Comparison of ENCODE assay signal across 1 cellular context in the genomic region with DNA sequence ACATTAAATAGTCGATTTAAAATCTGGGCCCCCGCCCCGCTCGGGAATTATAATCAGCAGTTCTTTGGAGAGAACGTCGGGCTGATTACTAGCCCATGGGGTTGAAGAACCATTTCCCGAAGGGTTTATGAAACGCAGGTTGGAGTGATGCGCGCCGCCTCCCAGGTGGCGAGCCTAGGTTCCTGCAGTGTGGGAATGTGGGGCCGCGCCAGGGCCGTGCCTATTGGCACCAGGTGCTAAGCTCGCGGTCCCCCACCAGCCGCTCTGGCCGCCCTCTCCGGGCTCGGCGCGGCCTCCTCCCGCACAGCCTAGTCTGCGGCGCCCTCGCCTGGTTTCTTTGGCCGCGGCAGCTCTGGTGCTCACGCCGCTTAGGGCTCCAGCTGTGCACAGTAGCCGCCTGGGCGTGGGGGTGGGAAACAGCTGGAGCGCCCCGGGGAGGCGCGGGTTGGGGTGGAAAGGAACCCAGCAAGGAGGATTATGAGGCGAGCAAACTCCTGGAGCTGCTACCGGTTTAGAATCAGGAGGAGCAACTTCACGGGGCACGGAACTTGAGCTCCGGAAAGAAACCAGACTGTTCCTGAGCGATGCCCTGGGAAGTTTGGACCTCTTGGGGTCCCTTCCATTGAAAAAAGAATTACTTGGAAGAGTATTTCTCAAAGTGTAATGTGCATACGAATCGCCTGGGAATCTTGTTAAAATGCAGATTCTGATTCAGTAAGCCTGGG.
TF ChIP-seq lines count a peak whose summit lies in the region.

No MANE protein-coding gene starts in this region.

TF ChIP-seq in K562, 482 proteins besides CTCF, POLR2A, EP300 and RAD21 (continued from another document and continues in another):
- TF ChIP-seq, protein P1, sequence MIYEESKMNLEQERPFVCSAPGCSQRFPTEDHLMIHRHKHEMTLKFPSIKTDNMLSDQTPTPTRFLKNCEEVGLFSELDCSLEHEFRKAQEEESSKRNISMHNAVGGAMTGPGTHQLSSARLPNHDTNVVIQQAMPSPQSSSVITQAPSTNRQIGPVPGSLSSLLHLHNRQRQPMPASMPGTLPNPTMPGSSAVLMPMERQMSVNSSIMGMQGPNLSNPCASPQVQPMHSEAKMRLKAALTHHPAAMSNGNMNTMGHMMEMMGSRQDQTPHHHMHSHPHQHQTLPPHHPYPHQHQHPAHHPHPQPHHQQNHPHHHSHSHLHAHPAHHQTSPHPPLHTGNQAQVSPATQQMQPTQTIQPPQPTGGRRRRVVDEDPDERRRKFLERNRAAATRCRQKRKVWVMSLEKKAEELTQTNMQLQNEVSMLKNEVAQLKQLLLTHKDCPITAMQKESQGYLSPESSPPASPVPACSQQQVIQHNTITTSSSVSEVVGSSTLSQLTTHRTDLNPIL (CRISPR knock-in tag; IDR thresholded peaks at IDR 0.05): no peak
- no peak for TF ChIP-seq NR2C2 (CRISPR knock-in tag; IDR thresholded peaks at IDR 0.05)
- no peak for TF ChIP-seq NR2C2 (tag; IDR thresholded peaks at IDR 0.05)
- no peak for TF ChIP-seq U2AF2 (optimal IDR thresholded peaks at IDR 0.05; ENCODE audit: low read depth, low read length)
- no peak for TF ChIP-seq HLTF (IDR thresholded peaks at IDR 0.05)
- TF ChIP-seq, protein P2, sequence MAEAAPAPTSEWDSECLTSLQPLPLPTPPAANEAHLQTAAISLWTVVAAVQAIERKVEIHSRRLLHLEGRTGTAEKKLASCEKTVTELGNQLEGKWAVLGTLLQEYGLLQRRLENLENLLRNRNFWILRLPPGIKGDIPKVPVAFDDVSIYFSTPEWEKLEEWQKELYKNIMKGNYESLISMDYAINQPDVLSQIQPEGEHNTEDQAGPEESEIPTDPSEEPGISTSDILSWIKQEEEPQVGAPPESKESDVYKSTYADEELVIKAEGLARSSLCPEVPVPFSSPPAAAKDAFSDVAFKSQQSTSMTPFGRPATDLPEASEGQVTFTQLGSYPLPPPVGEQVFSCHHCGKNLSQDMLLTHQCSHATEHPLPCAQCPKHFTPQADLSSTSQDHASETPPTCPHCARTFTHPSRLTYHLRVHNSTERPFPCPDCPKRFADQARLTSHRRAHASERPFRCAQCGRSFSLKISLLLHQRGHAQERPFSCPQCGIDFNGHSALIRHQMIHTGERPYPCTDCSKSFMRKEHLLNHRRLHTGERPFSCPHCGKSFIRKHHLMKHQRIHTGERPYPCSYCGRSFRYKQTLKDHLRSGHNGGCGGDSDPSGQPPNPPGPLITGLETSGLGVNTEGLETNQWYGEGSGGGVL (CRISPR knock-in tag; IDR thresholded peaks at IDR 0.05): no peak
- no peak for TF ChIP-seq ZBTB12 (CRISPR knock-in tag; IDR thresholded peaks at IDR 0.05)
- TF ChIP-seq ZBTB26 (CRISPR knock-in tag; IDR thresholded peaks at IDR 0.05): no peak
- TF ChIP-seq, protein P3, sequence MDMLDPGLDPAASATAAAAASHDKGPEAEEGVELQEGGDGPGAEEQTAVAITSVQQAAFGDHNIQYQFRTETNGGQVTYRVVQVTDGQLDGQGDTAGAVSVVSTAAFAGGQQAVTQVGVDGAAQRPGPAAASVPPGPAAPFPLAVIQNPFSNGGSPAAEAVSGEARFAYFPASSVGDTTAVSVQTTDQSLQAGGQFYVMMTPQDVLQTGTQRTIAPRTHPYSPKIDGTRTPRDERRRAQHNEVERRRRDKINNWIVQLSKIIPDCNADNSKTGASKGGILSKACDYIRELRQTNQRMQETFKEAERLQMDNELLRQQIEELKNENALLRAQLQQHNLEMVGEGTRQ (CRISPR knock-in tag; IDR thresholded peaks at IDR 0.05): 0 out of 2 replicates have a peak, but pooled peaks have one; percentile 8
- TF ChIP-seq RNF2 (IDR thresholded peaks at IDR 0.05): no peak
- TF ChIP-seq CHD4 (IDR thresholded peaks at IDR 0.05; ENCODE audit: insufficient read depth, insufficient replicate concordance, low read depth, low read length, poor library complexity, severe bottlenecking): no peak
- no peak for TF ChIP-seq HDAC3 (IDR thresholded peaks at IDR 0.05; ENCODE audit: borderline replicate concordance, partially characterized antibody)
- TF ChIP-seq POLR2H (tag; IDR thresholded peaks at IDR 0.05; ENCODE audit: low read depth): no peak
- no peak for TF ChIP-seq ZNF175 (CRISPR knock-in tag; IDR thresholded peaks at IDR 0.05; ENCODE audit: low read depth)
- TF ChIP-seq LEF1 (IDR thresholded peaks at IDR 0.05): no peak
- 0 out of 2 replicates have a peak, but pooled peaks have one; percentile 21 for TF ChIP-seq CREM (IDR thresholded peaks at IDR 0.05; ENCODE audit: low read depth)
- no peak for TF ChIP-seq ZNF282 (CRISPR knock-in tag; IDR thresholded peaks at IDR 0.05)
- peak; percentile 75 for TF ChIP-seq DEAF1 (CRISPR knock-in tag; IDR thresholded peaks at IDR 0.05)
- no peak for TF ChIP-seq SMARCA5 (IDR thresholded peaks at IDR 0.05)
- TF ChIP-seq TCF3 (CRISPR knock-in tag; IDR thresholded peaks at IDR 0.05): no peak
- peak; percentile 72 for TF ChIP-seq DACH1 (IDR thresholded peaks at IDR 0.05; ENCODE audit: partially characterized antibody)
- TF ChIP-seq ZKSCAN1 (IDR thresholded peaks at IDR 0.05; ENCODE audit: low read depth, low read length): no peak
- TF ChIP-seq ZBTB17 (CRISPR knock-in tag; IDR thresholded peaks at IDR 0.05): no peak
- TF ChIP-seq PREB (CRISPR knock-in tag; IDR thresholded peaks at IDR 0.05): no peak
- peak; percentile 27 to 69; a peak in 3 of 4 replicates for TF ChIP-seq MAZ (CRISPR knock-in tag; conservative IDR thresholded peaks at IDR 0.05 in 1 of 2, IDR thresholded peaks at IDR 0.05 in 1 of 2)
- TF ChIP-seq KLF16 (IDR thresholded peaks at IDR 0.05): 0 out of 2 replicates have a peak, but pooled peaks have one; percentile 4
- no peak for TF ChIP-seq BCL6 (CRISPR knock-in tag; IDR thresholded peaks at IDR 0.05)
- no peak for TF ChIP-seq ELF2 (CRISPR knock-in tag; IDR thresholded peaks at IDR 0.05)
- no peak for TF ChIP-seq ATF7 (IDR thresholded peaks at IDR 0.05)
- no peak for TF ChIP-seq ZNF445 (CRISPR knock-in tag; IDR thresholded peaks at IDR 0.05; ENCODE audit: low read depth)
- TF ChIP-seq ZNF589 (CRISPR knock-in tag; IDR thresholded peaks at IDR 0.05; ENCODE audit: low read depth): no peak
- no peak for TF ChIP-seq NR1H2 (CRISPR knock-in tag; IDR thresholded peaks at IDR 0.05)
- TF ChIP-seq, protein P4, sequence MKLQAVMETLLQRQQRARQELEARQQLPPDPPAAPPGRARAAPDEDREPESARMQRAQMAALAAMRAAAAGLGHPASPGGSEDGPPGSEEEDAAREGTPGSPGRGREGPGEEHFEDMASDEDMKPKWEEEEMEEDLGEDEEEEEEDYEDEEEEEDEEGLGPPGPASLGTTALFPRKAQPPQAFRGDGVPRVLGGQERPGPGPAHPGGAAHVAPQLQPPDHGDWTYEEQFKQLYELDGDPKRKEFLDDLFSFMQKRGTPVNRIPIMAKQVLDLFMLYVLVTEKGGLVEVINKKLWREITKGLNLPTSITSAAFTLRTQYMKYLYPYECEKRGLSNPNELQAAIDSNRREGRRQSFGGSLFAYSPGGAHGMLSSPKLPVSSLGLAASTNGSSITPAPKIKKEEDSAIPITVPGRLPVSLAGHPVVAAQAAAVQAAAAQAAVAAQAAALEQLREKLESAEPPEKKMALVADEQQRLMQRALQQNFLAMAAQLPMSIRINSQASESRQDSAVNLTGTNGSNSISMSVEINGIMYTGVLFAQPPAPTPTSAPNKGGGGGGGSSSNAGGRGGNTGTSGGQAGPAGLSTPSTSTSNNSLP (IDR thresholded peaks at IDR 0.05; ENCODE audit: borderline replicate concordance, low read depth, low read length): no peak
- no peak for TF ChIP-seq XRCC5 (IDR thresholded peaks at IDR 0.05; ENCODE audit: low read depth, low read length)
- no peak for TF ChIP-seq KLF10 (CRISPR knock-in tag; IDR thresholded peaks at IDR 0.05)
- TF ChIP-seq ZBTB2 (IDR thresholded peaks at IDR 0.05): no peak
- TF ChIP-seq GABPA (tag; conservative IDR thresholded peaks at IDR 0.05; ENCODE audit: low read depth): no peak
- TF ChIP-seq ETS2 (tag; IDR thresholded peaks at IDR 0.05; ENCODE audit: borderline replicate concordance, poor library complexity, severe bottlenecking): no peak
- no peak for TF ChIP-seq BRF2 (IDR thresholded peaks at IDR 0.05; ENCODE audit: borderline replicate concordance, insufficient read depth, insufficient read length)
- no peak for TF ChIP-seq TEAD2 (tag; IDR thresholded peaks at IDR 0.05)
- TF ChIP-seq FOXK2 (conservative IDR thresholded peaks at IDR 0.05 in 1 of 2, IDR thresholded peaks at IDR 0.05 in 1 of 2; ENCODE audit: low read depth in 2 of 2): no peak
- TF ChIP-seq CAMTA2 (CRISPR knock-in tag; conservative IDR thresholded peaks at IDR 0.05): no peak
- TF ChIP-seq POLR2AphosphoS5 (IDR thresholded peaks at IDR 0.05; ENCODE audit: control insufficient read depth, insufficient read depth, low read depth, low read length): no peak
- TF ChIP-seq HIVEP1 (CRISPR knock-in tag; IDR thresholded peaks at IDR 0.05): no peak
- TF ChIP-seq, protein P5, sequence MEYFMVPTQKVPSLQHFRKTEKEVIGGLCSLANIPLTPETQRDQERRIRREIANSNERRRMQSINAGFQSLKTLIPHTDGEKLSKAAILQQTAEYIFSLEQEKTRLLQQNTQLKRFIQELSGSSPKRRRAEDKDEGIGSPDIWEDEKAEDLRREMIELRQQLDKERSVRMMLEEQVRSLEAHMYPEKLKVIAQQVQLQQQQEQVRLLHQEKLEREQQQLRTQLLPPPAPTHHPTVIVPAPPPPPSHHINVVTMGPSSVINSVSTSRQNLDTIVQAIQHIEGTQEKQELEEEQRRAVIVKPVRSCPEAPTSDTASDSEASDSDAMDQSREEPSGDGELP (CRISPR knock-in tag; IDR thresholded peaks at IDR 0.05; ENCODE audit: borderline replicate concordance): peak; percentile 98
- no peak for TF ChIP-seq ZNF830 (CRISPR knock-in tag; IDR thresholded peaks at IDR 0.05)
- TF ChIP-seq, protein P6, sequence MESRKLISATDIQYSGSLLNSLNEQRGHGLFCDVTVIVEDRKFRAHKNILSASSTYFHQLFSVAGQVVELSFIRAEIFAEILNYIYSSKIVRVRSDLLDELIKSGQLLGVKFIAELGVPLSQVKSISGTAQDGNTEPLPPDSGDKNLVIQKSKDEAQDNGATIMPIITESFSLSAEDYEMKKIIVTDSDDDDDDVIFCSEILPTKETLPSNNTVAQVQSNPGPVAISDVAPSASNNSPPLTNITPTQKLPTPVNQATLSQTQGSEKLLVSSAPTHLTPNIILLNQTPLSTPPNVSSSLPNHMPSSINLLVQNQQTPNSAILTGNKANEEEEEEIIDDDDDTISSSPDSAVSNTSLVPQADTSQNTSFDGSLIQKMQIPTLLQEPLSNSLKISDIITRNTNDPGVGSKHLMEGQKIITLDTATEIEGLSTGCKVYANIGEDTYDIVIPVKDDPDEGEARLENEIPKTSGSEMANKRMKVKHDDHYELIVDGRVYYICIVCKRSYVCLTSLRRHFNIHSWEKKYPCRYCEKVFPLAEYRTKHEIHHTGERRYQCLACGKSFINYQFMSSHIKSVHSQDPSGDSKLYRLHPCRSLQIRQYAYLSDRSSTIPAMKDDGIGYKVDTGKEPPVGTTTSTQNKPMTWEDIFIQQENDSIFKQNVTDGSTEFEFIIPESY (CRISPR knock-in tag; IDR thresholded peaks at IDR 0.05): no peak
